In the genomic region with DNA sequence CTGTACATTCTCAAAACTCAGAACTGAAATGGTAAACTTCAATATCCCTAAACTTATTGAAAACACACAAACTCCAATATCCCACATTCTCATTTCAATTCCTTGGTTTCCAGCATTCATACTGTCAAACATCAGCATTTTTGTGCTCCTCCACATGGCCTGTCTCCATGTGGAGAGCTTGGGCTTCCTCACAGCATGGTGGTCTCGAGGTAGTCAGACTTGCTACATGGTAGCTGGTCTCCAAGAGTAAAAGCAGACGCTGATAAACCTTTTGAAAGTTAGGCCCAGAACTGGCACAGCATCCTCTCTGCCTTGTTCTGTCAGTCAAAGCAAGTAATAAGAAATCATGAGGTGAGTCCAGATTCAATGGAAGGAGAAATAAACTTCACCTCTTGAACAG, we compare ENCODE assay signal across 8 cellular contexts.
DNase-seq lines count a peak whose midpoint lies in the region; ATAC-seq and TF ChIP-seq lines count a peak whose summit lies in the region.

No MANE protein-coding gene starts in this region.

- no peaks in the 10 kb centered on the region for H3K27me3 Mint-ChIP-seq in CD4-positive, alpha-beta T cell
- H3K27me3 Mint-ChIP-seq in nephron (ENCODE audit: low read depth): peaks cover 3% of the 10 kb centered on the region

- no peaks in the 10 kb centered on the region for H3K27me3 ChIP-seq in CD4-positive, alpha-beta T cell (ENCODE audit: control insufficient read depth, insufficient read depth, low read length)
- H3K27me3 ChIP-seq in PC-3 (ENCODE audit: low read length): no peaks in the 10 kb centered on the region
- H3K27me3 ChIP-seq in colonic mucosa: no peaks in the 10 kb centered on the region

- H3K27ac Mint-ChIP-seq in CD4-positive, alpha-beta T cell: peak overlapping the region; percentile 89
- peak overlapping the region in 2 of 3 experiments; percentile 20 to 33 for H3K27ac Mint-ChIP-seq in nephron

- peaks cover 58% of the 10 kb centered on the region for H3K4me1 Mint-ChIP-seq in CD4-positive, alpha-beta T cell (ENCODE audit: low read depth)
- peaks cover 21% of the 10 kb centered on the region for H3K4me1 Mint-ChIP-seq in nephron

- POLR2A ChIA-PET in CD4-positive, alpha-beta T cell (lab: Charles Lee): interaction anchor here (0.6 to 3.8 kb wide), 11 partner anchors 10 to 183 kb away, joined by 3 to 34 read pairs (median 6); no protein-coding TSS in a partner anchor
- POLR2A ChIA-PET in PC-3 (lab: Charles Lee; ENCODE audit: unreplicated experiment): interaction anchor here (0.6 kb wide), 1 partner anchor 138 kb away, joined by 5 read pairs; no protein-coding TSS in a partner anchor

- 0 out of 2 replicates have a peak overlapping the region, but pooled peaks have one; percentile 11 for H2AFZ ChIP-seq in PC-3 (ENCODE audit: low read length)

- H3K9ac ChIP-seq in PC-3 (ENCODE audit: low read length) (peak overlapping the region; percentile 80), colonic mucosa (ENCODE audit: low read depth in 2 of 2, low read length in 2 of 2) (peak overlapping the region in 1 of 2 donors; percentile 62)

- peak overlapping the region; percentile 43 for H3K4me3 Mint-ChIP-seq in CD4-positive, alpha-beta T cell
- H3K4me3 Mint-ChIP-seq in nephron: no peak overlapping the region

- intact Hi-C loops in CD4-positive, alpha-beta T cell (cut with DNase I, micrococcal nuclease): loop anchor here in 1 of 2 experiments (2.0 kb wide), 4 partner anchors 15 to 75 kb away; no protein-coding TSS in a partner anchor
- intact Hi-C loops in PC-3 (cut with micrococcal nuclease) (loop anchor here (1.0 to 2.0 kb wide), 5 partner anchors 43 to 184 kb away; no protein-coding TSS in a partner anchor), colonic mucosa (cut with DNase I) (loop anchor here (5.0 to 10.0 kb wide), 2 partner anchors 39 to 49 kb away; no protein-coding TSS in a partner anchor)

- H3K27ac ChIP-seq in CD4-positive, alpha-beta T cell (ENCODE audit: low read depth, low read length): peak overlapping the region; percentile 48
- H3K27ac ChIP-seq in PC-3 (ENCODE audit: low read length) (peak overlapping the region; percentile 97), colonic mucosa (peak overlapping the region; percentile 93)

- H3K9me3 ChIP-seq in CD4-positive, alpha-beta T cell (ENCODE audit: control insufficient read depth, low read length): no peaks in the 10 kb centered on the region
- H3K9me3 ChIP-seq in PC-3 (ENCODE audit: low read length): no peaks in the 10 kb centered on the region
- no peaks in the 10 kb centered on the region for H3K9me3 ChIP-seq in colonic mucosa

- BruUV-seq in PC-3 (replicated peaks; lab: Mats Ljungman, UMichigan): no TSS peak

- no peaks in the 10 kb centered on the region for H3K9me3 Mint-ChIP-seq in CD4-positive, alpha-beta T cell
- H3K9me3 Mint-ChIP-seq in nephron: peaks cover 5% of the 10 kb centered on the region

- H3K4me3 ChIP-seq in PC-3 (ENCODE audit: low read length) (no peak overlapping the region), colonic mucosa (no peak overlapping the region)

- no peaks in the 10 kb centered on the region for H3K36me3 ChIP-seq in PC-3 (ENCODE audit: low read depth, low read length)
- no peaks in the 10 kb centered on the region for H3K36me3 ChIP-seq in colonic mucosa

- TF ChIP-seq CTCF in CD4-positive, alpha-beta T cell (IDR thresholded peaks at IDR 0.05): no peak
- TF ChIP-seq CTCF in PC-3 (conservative IDR thresholded peaks at IDR 0.05; ENCODE audit: low read depth, low read length) (no peak), colonic mucosa (IDR thresholded peaks at IDR 0.05) (no peak), nephron (IDR thresholded peaks at IDR 0.05; ENCODE audit: unreplicated experiment in 3 of 3) (no peak)

- no peaks in the 10 kb centered on the region for H4K20me1 ChIP-seq in PC-3 (ENCODE audit: low read length)

- CTCF ChIA-PET in CD4-positive, alpha-beta T cell (lab: Charles Lee): interaction anchor here (0.9 to 1.7 kb wide), 2 partner anchors 10 to 16 kb away, joined by 3 to 7 read pairs; no protein-coding TSS in a partner anchor
- CTCF ChIA-PET in PC-3 (lab: Charles Lee): interaction anchor here (1.0 to 1.2 kb wide), 2 partner anchors 111 to 183 kb away, joined by 3 to 4 read pairs; no protein-coding TSS in a partner anchor

- no peak for DNase-seq in CD4-positive, alpha-beta T cell
- DNase-seq in PC-3 (no peak), colonic mucosa (no peak), NCI-H187 treated with DMSO at 0.1 percent for 48 hours (lab: John Stamatoyannopoulos, UW) (no peak), iPS-NIHi11 (ENCODE audit: low spot score) (no peak), NCI-H69 (lab: John Stamatoyannopoulos, UW) (no peak)

- H3K9me2 ChIP-seq in PC-3 (replicated peaks; ENCODE audit: low read length): no peaks in the 10 kb centered on the region

- H3K79me2 ChIP-seq in PC-3 (ENCODE audit: low read length): no peaks in the 10 kb centered on the region

- H3K4me1 ChIP-seq in PC-3 (ENCODE audit: insufficient read depth, low read length) (peaks cover 52% of the 10 kb centered on the region), colonic mucosa (peaks cover 6% of the 10 kb centered on the region)

- H3F3A ChIP-seq in PC-3 (ENCODE audit: low read length, unreplicated experiment): peaks cover 21% of the 10 kb centered on the region

- H3K36me3 Mint-ChIP-seq in CD4-positive, alpha-beta T cell (ENCODE audit: low read depth): peaks cover 31% of the 10 kb centered on the region
- H3K36me3 Mint-ChIP-seq in nephron (ENCODE audit: low read depth): no peaks in the 10 kb centered on the region

- peak overlapping the region; percentile 57 for H3K4me2 ChIP-seq in PC-3 (ENCODE audit: low read length)

- no peak for ATAC-seq in CD4-positive, alpha-beta T cell (ENCODE audit: poor library complexity)
- ATAC-seq in PC-3 (no peak), GM21619 (IDR thresholded peaks at IDR 0.05; ENCODE audit: unreplicated experiment) (no peak)
